In genomic region chr21:39346671-39347327, GRCh38 we compare ENCODE assay signal across 10 cellular contexts. TPM values are rescaled to one million over a fixed set of nuclear protein-coding genes. Genes with fewer than 3 reads are reported as not detected.
A peak's percentile ranks its signal among the peaks of the same experiment; 100 is the strongest.
DNase-seq lines count a peak whose midpoint lies in the region; ATAC-seq, FAIRE-seq and TF ChIP-seq lines count a peak whose summit lies in the region.
"Had no signal": no experiment of that assay in that cellular context is flagged by ENCODE, and none has a peak within 500 bp of the region (broad histone marks: within the 10 kb centered on the region; RNA-seq: fewer than 3 reads in every experiment).

No MANE protein-coding gene starts in this region.

- CTCF ChIA-PET in activated CD8-positive, alpha-beta T cell treated with anti-CD3 and anti-CD28 coated beads, Interleukin-2, amount 10 ng/mL, durations not matched to agents 7 days and 5 days (lab: Charles Lee) = interaction anchor here (1.0 to 3.5 kb wide), 3 partner anchors 27 to 170 kb away, joined by 3 to 20 read pairs (median 4); no protein-coding TSS in a partner anchor

- H3K4me3 Mint-ChIP-seq in stimulated activated naive CD8-positive, alpha-beta T cell treated with anti-CD3 and anti-CD28 coated beads, Interleukin-15, Interleukin-2, amounts not matched to agents 100 ng/mL and 50 ng/mL, for 24 hours = peak overlapping the region; percentile 93
- peak overlapping the region; percentile 89 for H3K4me3 Mint-ChIP-seq in activated CD8-positive, alpha-beta T cell treated with anti-CD3 and anti-CD28 coated beads, Interleukin-2, amount 10 ng/mL, durations not matched to agents 7 days and 5 days

- H2AFZ ChIP-seq in keratinocyte (ENCODE audit: control insufficient read depth, low read length) = no peak overlapping the region

- H3K9me3 Mint-ChIP-seq in stimulated activated naive CD8-positive, alpha-beta T cell treated with anti-CD3 and anti-CD28 coated beads, Interleukin-15, Interleukin-2, amounts not matched to agents 100 ng/mL and 50 ng/mL, for 24 hours = no peaks in the 10 kb centered on the region
- no peaks in the 10 kb centered on the region for H3K9me3 Mint-ChIP-seq in activated CD8-positive, alpha-beta T cell treated with anti-CD3 and anti-CD28 coated beads, Interleukin-2, amount 10 ng/mL, durations not matched to agents 7 days and 5 days (ENCODE audit: insufficient read depth)

- H3K36me3 Mint-ChIP-seq in stimulated activated naive CD8-positive, alpha-beta T cell treated with anti-CD3 and anti-CD28 coated beads, Interleukin-15, Interleukin-2, amounts not matched to agents 100 ng/mL and 50 ng/mL, for 24 hours (ENCODE audit: low read depth) = peaks cover 56% of the 10 kb centered on the region
- H3K36me3 Mint-ChIP-seq in activated CD8-positive, alpha-beta T cell treated with anti-CD3 and anti-CD28 coated beads, Interleukin-2, amount 10 ng/mL, durations not matched to agents 7 days and 5 days (ENCODE audit: low read depth) = peaks cover 53% of the 10 kb centered on the region

- peak overlapping the region; percentile 63 to 99 (median 96) for H3K4me3 ChIP-seq in keratinocyte (ENCODE audit: control insufficient read depth in 2 of 3, extremely low read depth in 1 of 3, insufficient read depth in 2 of 3, low read depth in 1 of 3, low read length in 3 of 3)

- H3K27me3 ChIP-seq in keratinocyte (ENCODE audit: control insufficient read depth, extremely low read depth, insufficient read depth, low read length) = no peaks in the 10 kb centered on the region

- H3K4me1 Mint-ChIP-seq in stimulated activated naive CD8-positive, alpha-beta T cell treated with anti-CD3 and anti-CD28 coated beads, Interleukin-15, Interleukin-2, amounts not matched to agents 100 ng/mL and 50 ng/mL, for 24 hours (ENCODE audit: low read depth) = peaks cover 51% of the 10 kb centered on the region
- H3K4me1 Mint-ChIP-seq in activated CD8-positive, alpha-beta T cell treated with anti-CD3 and anti-CD28 coated beads, Interleukin-2, amount 10 ng/mL, durations not matched to agents 7 days and 5 days (ENCODE audit: low read depth) = peaks cover 39% of the 10 kb centered on the region

- H3K4me2 ChIP-seq in keratinocyte (ENCODE audit: control insufficient read depth, extremely low read depth, insufficient read depth, low read depth, low read length) = peak overlapping the region; percentile 98

- H3K27ac ChIP-seq in keratinocyte (ENCODE audit: control insufficient read depth, insufficient read depth, low read length) = peak overlapping the region; percentile 87

- H4K20me1 ChIP-seq in keratinocyte (ENCODE audit: control insufficient read depth, extremely low read depth, insufficient read depth, low read length) = peaks cover 8% of the 10 kb centered on the region

- peaks cover 24% of the 10 kb centered on the region for H3K4me1 ChIP-seq in keratinocyte (ENCODE audit: control insufficient read depth, extremely low read depth, insufficient read depth, low read length)

- H3K9ac ChIP-seq in keratinocyte (ENCODE audit: control insufficient read depth, extremely low read depth, insufficient read depth, low read length) = peak overlapping the region; percentile 19

- H3K36me3 ChIP-seq in keratinocyte (ENCODE audit: control insufficient read depth in 2 of 2, extremely low read depth in 1 of 2, insufficient read depth in 2 of 2, low read length in 2 of 2) = peaks cover 5 to 21% of the 10 kb centered on the region in 2 experiments

- no peaks in the 10 kb centered on the region for H3K9me1 ChIP-seq in keratinocyte (ENCODE audit: control insufficient read depth, extremely low read depth, insufficient read depth, low read length)

- peaks cover 38% of the 10 kb centered on the region for H3K79me2 ChIP-seq in keratinocyte (ENCODE audit: control insufficient read depth, insufficient read depth, low read length)

- no peaks in the 10 kb centered on the region for H3K27me3 Mint-ChIP-seq in stimulated activated naive CD8-positive, alpha-beta T cell treated with anti-CD3 and anti-CD28 coated beads, Interleukin-15, Interleukin-2, amounts not matched to agents 100 ng/mL and 50 ng/mL, for 24 hours
- no peaks in the 10 kb centered on the region for H3K27me3 Mint-ChIP-seq in activated CD8-positive, alpha-beta T cell treated with anti-CD3 and anti-CD28 coated beads, Interleukin-2, amount 10 ng/mL, durations not matched to agents 7 days and 5 days (ENCODE audit: low read depth)

- no peak for ATAC-seq in stimulated activated naive CD8-positive, alpha-beta T cell treated with anti-CD3 and anti-CD28 coated beads, Interleukin-15, Interleukin-2, amounts not matched to agents 100 U/mL and 50 U/mL, for 24 hours
- ATAC-seq in activated CD8-positive, alpha-beta T cell treated with anti-CD3 and anti-CD28 coated beads, Interleukin-2, amount 10 ng/mL, durations not matched to agents 7 days and 5 days = no peak
- no peak for ATAC-seq in GM21390 (IDR thresholded peaks at IDR 0.05; ENCODE audit: unreplicated experiment)
- no peak for ATAC-seq in GM18511 (IDR thresholded peaks at IDR 0.05; ENCODE audit: unreplicated experiment)

- H3K27ac Mint-ChIP-seq in stimulated activated naive CD8-positive, alpha-beta T cell treated with anti-CD3 and anti-CD28 coated beads, Interleukin-15, Interleukin-2, amounts not matched to agents 100 ng/mL and 50 ng/mL, for 24 hours = peak overlapping the region; percentile 87
- peak overlapping the region; percentile 62 for H3K27ac Mint-ChIP-seq in activated CD8-positive, alpha-beta T cell treated with anti-CD3 and anti-CD28 coated beads, Interleukin-2, amount 10 ng/mL, durations not matched to agents 7 days and 5 days

- POLR2A ChIA-PET in activated CD8-positive, alpha-beta T cell treated with anti-CD3 and anti-CD28 coated beads, Interleukin-2, amount 10 ng/mL, durations not matched to agents 7 days and 5 days (lab: Charles Lee) = interaction anchor here (1.7 to 4.8 kb wide), 3 partner anchors 33 to 163 kb away, joined by 13 to 77 read pairs (median 24); partner anchors contain the start of genes BRWD1 and PSMG1

- no peak for TF ChIP-seq CTCF in keratinocyte (optimal IDR thresholded peaks at IDR 0.05 in 1 of 3, IDR thresholded peaks at IDR 0.05 in 1 of 3, conservative IDR thresholded peaks at IDR 0.05 in 1 of 3; ENCODE audit: extremely low read depth in 1 of 3, insufficient read depth in 2 of 3, low read length in 3 of 3)

- dilution Hi-C loops in keratinocyte (cut with MboI; ENCODE audit: extremely low pct_ligation_motif_present, low sequenced_read_pairs) = no loop called here

- no peaks in the 10 kb centered on the region for H3K9me3 ChIP-seq in keratinocyte (ENCODE audit: control insufficient read depth, low read depth, low read length)

- no peak for DNase-seq in stimulated activated naive CD8-positive, alpha-beta T cell treated with anti-CD3 and anti-CD28 coated beads, Interleukin-15, Interleukin-2, amounts not matched to agents 100 U/mL and 50 U/mL, for 24 hours
- DNase-seq in activated CD8-positive, alpha-beta T cell treated with anti-CD3 and anti-CD28 coated beads, Interleukin-2, amount 10 ng/mL, durations not matched to agents 7 days and 5 days = no peak
- no peak for DNase-seq in keratinocyte (ENCODE audit: low read depth, low spot score)
- no peak for DNase-seq in NCI-H187 treated with DMSO at 0.1 percent for 48 hours (lab: John Stamatoyannopoulos, UW)
- no peak for DNase-seq in activated gamma-delta T cell treated with Interleukin-2 at 50 U/mL for 16 hours
- DNase-seq: GF-D8; stimulated activated CD8-positive, alpha-beta memory T cell treated with anti-CD3 and anti-CD28 coated beads, Interleukin-4, amount 100 ng/mL, for 48 hours had no signal

- FAIRE-seq in keratinocyte (lab: Jason Lieb, UNC) = no peak

RNA-seq across cellular contexts. Expression of gene HMGN1, which starts 2.1 kb away (rescaled TPM):
- total RNA-seq in activated CD8-positive, alpha-beta T cell treated with anti-CD3 and anti-CD28 coated beads, Interleukin-2, amount 10 ng/mL, durations not matched to agents 7 days and 5 days = 100 to 1,000 TPM; 380 to 409 TPM
- polyA plus RNA-seq in keratinocyte = 110 to 245 TPM (median 142 TPM) in 3 replicates
- polyA plus RNA-seq in keratinocyte (2011; ENCODE audit: low read depth) = 89.4 TPM
- polyA plus RNA-seq in keratinocyte (2011; cell fraction: cytosol; rRNA removed) = 146 and 208 TPM in 2 replicates
- polyA plus RNA-seq in keratinocyte (2011; cell fraction: nucleus; rRNA removed) = 80.9 and 133 TPM in 2 replicates
- 167 and 266 TPM in 2 replicates for polyA plus RNA-seq in keratinocyte (2012; ENCODE audit: low replicate concordance)
- 13.2 to 72.1 TPM (median 20.4 TPM) in 3 replicates for polyA minus RNA-seq in keratinocyte
- 154 TPM for polyA minus RNA-seq in keratinocyte (2011; cell fraction: cytosol; rRNA and poly(A)+ RNA removed)
- 16.4 and 24.3 TPM in 2 replicates for polyA minus RNA-seq in keratinocyte (2011; cell fraction: nucleus; rRNA and poly(A)+ RNA removed)

RNA-seq across cellular contexts. Expression of gene BRWD1, which starts 33.4 kb away (rescaled TPM):
- 10 to 100 TPM; 31.9 to 36.0 TPM for total RNA-seq in activated CD8-positive, alpha-beta T cell treated with anti-CD3 and anti-CD28 coated beads, Interleukin-2, amount 10 ng/mL, durations not matched to agents 7 days and 5 days
- 8.2 to 15.1 TPM (median 11.3 TPM) in 3 replicates for polyA plus RNA-seq in keratinocyte
- 30.8 TPM for polyA plus RNA-seq in keratinocyte (2011; ENCODE audit: low read depth)
- 6.8 and 11.0 TPM in 2 replicates for polyA plus RNA-seq in keratinocyte (2011; cell fraction: cytosol; rRNA removed)
- 13.7 and 23.3 TPM in 2 replicates for polyA plus RNA-seq in keratinocyte (2011; cell fraction: nucleus; rRNA removed)
- polyA plus RNA-seq in keratinocyte (2012; ENCODE audit: low replicate concordance) = 8.3 and 20.5 TPM in 2 replicates
- 14.8 to 87.2 TPM (median 38.5 TPM) in 3 replicates for polyA minus RNA-seq in keratinocyte
- 15.9 TPM for polyA minus RNA-seq in keratinocyte (2011; cell fraction: cytosol; rRNA and poly(A)+ RNA removed)
- polyA minus RNA-seq in keratinocyte (2011; cell fraction: nucleus; rRNA and poly(A)+ RNA removed) = 49.0 and 84.9 TPM in 2 replicates
